8 cellular contexts compared by ENCODE assay signal in genomic region chr17:40062347-40063033, GRCh38. TPM values are rescaled to one million over a fixed set of nuclear protein-coding genes. Genes with fewer than 3 reads are reported as not detected.
DNase-seq lines count a peak whose midpoint lies in the region; ATAC-seq, FAIRE-seq and TF ChIP-seq lines count a peak whose summit lies in the region.

A gene with protein sequence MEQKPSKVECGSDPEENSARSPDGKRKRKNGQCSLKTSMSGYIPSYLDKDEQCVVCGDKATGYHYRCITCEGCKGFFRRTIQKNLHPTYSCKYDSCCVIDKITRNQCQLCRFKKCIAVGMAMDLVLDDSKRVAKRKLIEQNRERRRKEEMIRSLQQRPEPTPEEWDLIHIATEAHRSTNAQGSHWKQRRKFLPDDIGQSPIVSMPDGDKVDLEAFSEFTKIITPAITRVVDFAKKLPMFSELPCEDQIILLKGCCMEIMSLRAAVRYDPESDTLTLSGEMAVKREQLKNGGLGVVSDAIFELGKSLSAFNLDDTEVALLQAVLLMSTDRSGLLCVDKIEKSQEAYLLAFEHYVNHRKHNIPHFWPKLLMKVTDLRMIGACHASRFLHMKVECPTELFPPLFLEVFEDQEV (plus strand): TSS chr17:40062965. CDS start chr17:40074489, 11,524 bp downstream.

- H3K9ac ChIP-seq in skeletal muscle satellite cell (ENCODE audit: low read depth, low read length): peak within 1 kb of the TSS; percentile 83

- ATAC-seq in GM19397 (IDR thresholded peaks at IDR 0.05; ENCODE audit: unreplicated experiment): peak; percentile 65
- peak; percentile 64 for ATAC-seq in WTC11

- no peaks in the 10 kb centered on the region for H3K9me3 Mint-ChIP-seq in WTC11
- H3K9me3 Mint-ChIP-seq in immature natural killer cell: no peaks in the 10 kb centered on the region

- H3K27ac Mint-ChIP-seq in WTC11: no peak within 1 kb of the TSS
- H3K27ac Mint-ChIP-seq in immature natural killer cell: peak within 1 kb of the TSS; percentile 73 to 89 (median 86)

- CTCF ChIA-PET in WTC11 (lab: Charles Lee): interaction anchor here (0.6 to 11.2 kb wide), 20 partner anchors 8 to 104 kb away, joined by 3 to 252 read pairs (median 6); partner anchors contain the start of genes MED24, MSL1 and NR1D1

- FAIRE-seq in bronchial epithelial cell (lab: Jason Lieb, UNC): no peak

- POLR2A ChIA-PET in WTC11 (lab: Charles Lee): interaction anchor here (0.6 to 1.5 kb wide), 6 partner anchors 8 to 61 kb away, joined by 3 to 8 read pairs (median 4); partner anchors contain the start of gene MED24

- H3K27me3 ChIP-seq in BE2C (no peaks in the 10 kb centered on the region), bronchial epithelial cell (ENCODE audit: control insufficient read depth, insufficient read depth, low read length) (peaks cover 2% of the 10 kb centered on the region), skeletal muscle satellite cell (ENCODE audit: control insufficient read depth, insufficient read depth, low read length) (no peaks in the 10 kb centered on the region)

- H3K36me3 ChIP-seq in BE2C (no peaks in the 10 kb centered on the region; the same call in 1 of the 2 replicates), bronchial epithelial cell (ENCODE audit: control insufficient read depth, insufficient read depth, low read length) (no peaks in the 10 kb centered on the region), skeletal muscle satellite cell (ENCODE audit: insufficient read depth, low read length) (no peaks in the 10 kb centered on the region)

- DNase-seq in BE2C (peak; percentile 81), LHCN-M2 (ENCODE audit: low read depth) (peak; percentile 34), WTC11 (ENCODE audit: low spot score) (peak; percentile 53), bronchial epithelial cell (ENCODE audit: low read depth) (no peak), immature natural killer cell (peak; percentile 69 to 77 (median 76)), NCI-H524 treated with DMSO at 0.1 percent for 48 hours (lab: John Stamatoyannopoulos, UW) (no peak)

- H3K4me1 Mint-ChIP-seq in WTC11 (peaks cover 62% of the 10 kb centered on the region), immature natural killer cell (peaks cover 39 to 42% of the 10 kb centered on the region in 2 donors)

- H3K4me1 ChIP-seq in BE2C (peaks cover 11% of the 10 kb centered on the region), skeletal muscle satellite cell (ENCODE audit: control insufficient read depth, insufficient read depth, low read length) (peaks cover 32% of the 10 kb centered on the region)

- H3K27me3 Mint-ChIP-seq in WTC11 (ENCODE audit: low read depth) (peaks cover 32% of the 10 kb centered on the region), immature natural killer cell (ENCODE audit: low read depth in 3 of 3) (peaks cover 2 to 8% (median 6%) of the 10 kb centered on the region in 3 donors)

- H3K4me3 ChIP-seq in BE2C (ENCODE audit: low read depth, low read length): peak within 1 kb of the TSS; percentile 87
- peak within 1 kb of the TSS; percentile 71 for H3K4me3 ChIP-seq in bronchial epithelial cell (ENCODE audit: low read depth, low read length)
- H3K4me3 ChIP-seq in skeletal muscle satellite cell (ENCODE audit: low read length): peak within 1 kb of the TSS; percentile 98

- H3K9me3 ChIP-seq in BE2C (no peaks in the 10 kb centered on the region), skeletal muscle satellite cell (replicated peaks; ENCODE audit: low read length) (no peaks in the 10 kb centered on the region)

- H3K4me3 Mint-ChIP-seq in WTC11: peak within 1 kb of the TSS; percentile 86
- H3K4me3 Mint-ChIP-seq in immature natural killer cell: peak within 1 kb of the TSS; percentile 88 to 94 (median 92)

- TF ChIP-seq CTCF in BE2C (IDR thresholded peaks at IDR 0.05; ENCODE audit: low read depth, low read length) (no peak), WTC11 (IDR thresholded peaks at IDR 0.05) (no peak), bronchial epithelial cell (IDR thresholded peaks at IDR 0.05; ENCODE audit: insufficient read depth, low read length, severe bottlenecking) (peak; percentile 13)

- peak within 1 kb of the TSS; percentile 84 for H3K4me2 ChIP-seq in skeletal muscle satellite cell (ENCODE audit: low read length)

- H3K36me3 Mint-ChIP-seq in WTC11 (no peaks in the 10 kb centered on the region), immature natural killer cell (no peaks in the 10 kb centered on the region)

TF ChIP-seq in WTC11, 78 proteins besides CTCF, POLR2A, EP300 and RAD21 (continues in another document):
- TF ChIP-seq RORB (CRISPR knock-in tag; IDR thresholded peaks at IDR 0.05) (no peak), MXD4 (CRISPR knock-in tag; IDR thresholded peaks at IDR 0.05; ENCODE audit: borderline replicate concordance) (no peak), ZMAT4 (CRISPR knock-in tag; IDR thresholded peaks at IDR 0.05) (no peak), RELA (CRISPR knock-in tag; IDR thresholded peaks at IDR 0.05; ENCODE audit: borderline replicate concordance) (no peak), SMAD3 (CRISPR knock-in tag; IDR thresholded peaks at IDR 0.05; ENCODE audit: borderline replicate concordance) (no peak), GTF2I (CRISPR knock-in tag; conservative IDR thresholded peaks at IDR 0.05) (no peak), ATF6 (CRISPR knock-in tag; IDR thresholded peaks at IDR 0.05) (no peak), FOXJ3 (CRISPR knock-in tag; IDR thresholded peaks at IDR 0.05; ENCODE audit: borderline replicate concordance) (no peak), PRRX2 (CRISPR knock-in tag; IDR thresholded peaks at IDR 0.05) (no peak), TCF7 (CRISPR knock-in tag; IDR thresholded peaks at IDR 0.05; ENCODE audit: low read depth) (no peak)
- TF ChIP-seq, protein P1, sequence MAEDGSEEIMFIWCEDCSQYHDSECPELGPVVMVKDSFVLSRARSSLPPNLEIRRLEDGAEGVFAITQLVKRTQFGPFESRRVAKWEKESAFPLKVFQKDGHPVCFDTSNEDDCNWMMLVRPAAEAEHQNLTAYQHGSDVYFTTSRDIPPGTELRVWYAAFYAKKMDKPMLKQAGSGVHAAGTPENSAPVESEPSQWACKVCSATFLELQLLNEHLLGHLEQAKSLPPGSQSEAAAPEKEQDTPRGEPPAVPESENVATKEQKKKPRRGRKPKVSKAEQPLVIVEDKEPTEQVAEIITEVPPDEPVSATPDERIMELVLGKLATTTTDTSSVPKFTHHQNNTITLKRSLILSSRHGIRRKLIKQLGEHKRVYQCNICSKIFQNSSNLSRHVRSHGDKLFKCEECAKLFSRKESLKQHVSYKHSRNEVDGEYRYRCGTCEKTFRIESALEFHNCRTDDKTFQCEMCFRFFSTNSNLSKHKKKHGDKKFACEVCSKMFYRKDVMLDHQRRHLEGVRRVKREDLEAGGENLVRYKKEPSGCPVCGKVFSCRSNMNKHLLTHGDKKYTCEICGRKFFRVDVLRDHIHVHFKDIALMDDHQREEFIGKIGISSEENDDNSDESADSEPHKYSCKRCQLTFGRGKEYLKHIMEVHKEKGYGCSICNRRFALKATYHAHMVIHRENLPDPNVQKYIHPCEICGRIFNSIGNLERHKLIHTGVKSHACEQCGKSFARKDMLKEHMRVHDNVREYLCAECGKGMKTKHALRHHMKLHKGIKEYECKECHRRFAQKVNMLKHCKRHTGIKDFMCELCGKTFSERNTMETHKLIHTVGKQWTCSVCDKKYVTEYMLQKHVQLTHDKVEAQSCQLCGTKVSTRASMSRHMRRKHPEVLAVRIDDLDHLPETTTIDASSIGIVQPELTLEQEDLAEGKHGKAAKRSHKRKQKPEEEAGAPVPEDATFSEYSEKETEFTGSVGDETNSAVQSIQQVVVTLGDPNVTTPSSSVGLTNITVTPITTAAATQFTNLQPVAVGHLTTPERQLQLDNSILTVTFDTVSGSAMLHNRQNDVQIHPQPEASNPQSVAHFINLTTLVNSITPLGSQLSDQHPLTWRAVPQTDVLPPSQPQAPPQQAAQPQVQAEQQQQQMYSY (CRISPR knock-in tag; IDR thresholded peaks at IDR 0.05): no peak

RNA-seq across cellular contexts. Expression of the gene that starts here (rescaled TPM):
- polyA plus RNA-seq in BE2C (2012; ENCODE audit: insufficient read depth, insufficient read length, low read depth): 233 TPM
- total RNA-seq in LHCN-M2 (2014; rRNA removed) (22.3 and 32.5 TPM in 2 replicates), WTC11 (2021) (11.9 to 15.9 TPM (median 12.0 TPM) in 3 replicates), bronchial epithelial cell (4.2 and 5.8 TPM in 2 replicates)
- polyA plus RNA-seq in LHCN-M2 (2012): 26.6 TPM
- polyA plus RNA-seq in immature natural killer cell: 10 to 100 TPM in 1 of 3 donors, 1 to 10 TPM in 2; 5.0 to 15.0 (median 8.0) TPM
- total RNA-seq in skeletal muscle satellite cell (2012; rRNA removed): 18.8 and 22.6 TPM in 2 replicates

Comparison
In these comparisons a context has a peak if more than half of its experiments do, and no peak if none do; other contexts are left out.
1. DNase-seq: peak in BE2C (single experiment), LHCN-M2 (single experiment), WTC11 (single experiment) and immature natural killer cell (3 of 3); none in bronchial epithelial cell (single experiment) and NCI-H524 treated with DMSO at 0.1 percent for 48 hours (single experiment).
2. Peak in every context shown above with its lines, with median percentiles within 50 percentile points of each other: H3K4me3 ChIP-seq.